ENCODE assay signal across 18 cellular contexts in genomic region chr18:7512326-7512725, GRCh38. TPM values are rescaled to one million over a fixed set of nuclear protein-coding genes. Genes with fewer than 3 reads are reported as not detected.
DNase-seq lines count a peak whose midpoint lies in the region; ATAC-seq and TF ChIP-seq lines count a peak whose summit lies in the region.
"Had no signal": no experiment of that assay in that cellular context is flagged by ENCODE, and none has a peak within 500 bp of the region (broad histone marks: within the 10 kb centered on the region; RNA-seq: fewer than 3 reads in every experiment).

No MANE protein-coding gene starts in this region.

- TF ChIP-seq POLR2A in prostate gland (IDR thresholded peaks at IDR 0.05): no peak

- H2AFZ ChIP-seq in GM23248: no peak overlapping the region

- no peak for TF ChIP-seq CTCF in left ventricle myocardium inferior (IDR thresholded peaks at IDR 0.05; ENCODE audit: borderline replicate concordance)
- no peak for TF ChIP-seq CTCF in prostate gland (IDR thresholded peaks at IDR 0.05)
- no peak for TF ChIP-seq CTCF in lower lobe of right lung (IDR thresholded peaks at IDR 0.05)

- in situ Hi-C loops in GM23248 (cut with MboI): no loop called here

- H3K27ac ChIP-seq in GM23248: no peak overlapping the region
- H3K27ac ChIP-seq in left ventricle myocardium inferior (replicated peaks): peak overlapping the region; percentile 40
- peak overlapping the region in 1 of 2 donors; percentile 31 for H3K27ac ChIP-seq in prostate gland
- H3K27ac ChIP-seq in lower lobe of right lung: no peak overlapping the region
- H3K27ac ChIP-seq: heart left ventricle, SJSA1 had no signal

- H3K36me3 ChIP-seq in GM23248 (ENCODE audit: low read depth) (no peaks in the 10 kb centered on the region), adipocyte (ENCODE audit: control insufficient read depth, insufficient read depth, low read length, severe bottlenecking) (no peaks in the 10 kb centered on the region), left ventricle myocardium inferior (no peaks in the 10 kb centered on the region), prostate gland (no peaks in the 10 kb centered on the region), lower lobe of right lung (no peaks in the 10 kb centered on the region)
- H3K36me3 ChIP-seq: heart left ventricle, SJSA1 had no signal

- H3F3A ChIP-seq in GM23248 (ENCODE audit: insufficient read depth): no peaks in the 10 kb centered on the region

- H4K20me1 ChIP-seq in GM23248 (ENCODE audit: insufficient read depth): no peaks in the 10 kb centered on the region

- H3K4me1 ChIP-seq in GM23248 (ENCODE audit: insufficient read depth): no peaks in the 10 kb centered on the region
- peaks cover 14% of the 10 kb centered on the region for H3K4me1 ChIP-seq in adipocyte (ENCODE audit: control insufficient read depth, insufficient read depth, low read length)
- peaks cover 34% of the 10 kb centered on the region for H3K4me1 ChIP-seq in left ventricle myocardium inferior
- no peaks in the 10 kb centered on the region for H3K4me1 ChIP-seq in prostate gland (replicated peaks)
- no peaks in the 10 kb centered on the region for H3K4me1 ChIP-seq in lower lobe of right lung

- intact Hi-C loops in left ventricle myocardium inferior (cut with micrococcal nuclease): no loop called here
- intact Hi-C loops in prostate gland (cut with DNase I): no loop called here
- intact Hi-C loops in lower lobe of right lung (cut with DNase I): no loop called here

- H3K4me3 ChIP-seq in GM23248: no peak overlapping the region
- H3K4me3 ChIP-seq in adipocyte (ENCODE audit: low read length): no peak overlapping the region
- no peak overlapping the region for H3K4me3 ChIP-seq in left ventricle myocardium inferior
- no peak overlapping the region for H3K4me3 ChIP-seq in prostate gland
- H3K4me3 ChIP-seq in lower lobe of right lung: no peak overlapping the region
- H3K4me3 ChIP-seq: heart left ventricle, SJSA1 had no signal

- H3K9ac ChIP-seq in GM23248: no peak overlapping the region
- H3K9ac ChIP-seq in adipocyte (ENCODE audit: low read length): no peak overlapping the region

- DNase-seq in GM23248 (peak; percentile 46), adipocyte (ENCODE audit: low read depth) (peak; percentile 62), left ventricle myocardium inferior (no peak), prostate gland (ENCODE audit: low spot score) (peak; percentile 15), EL (no peak), lower lobe of right lung (no peak)
- no peak for DNase-seq in stimulated activated CD8-positive, alpha-beta memory T cell treated with anti-CD3 and anti-CD28 coated beads, Interleukin-4, amount 100 ng/mL, for 48 hours
- DNase-seq: activated T-cell treated with anti-CD3 and anti-CD28 coated beads, Interleukin-2, amount 50 U/mL, for 72 hours; erythroblast; Kasumi-1; NCI-H526 treated with DMSO at 0.1 percent for 48 hours; stimulated activated CD4-positive, alpha-beta T cell treated with anti-CD3 and anti-CD28 coated beads, Interleukin-2, amount 100 ng/mL, for 48 hours; substantia nigra; T-helper 9 cell had no signal

- H3K27me3 ChIP-seq in GM23248 (replicated peaks; ENCODE audit: insufficient read depth) (0 out of 2 replicates have a peak, but pooled peaks cover 1% of the 10 kb centered on the region), adipocyte (replicated peaks; ENCODE audit: control insufficient read depth, insufficient read depth, low read length) (peaks cover 3% of the 10 kb centered on the region), left ventricle myocardium inferior (ENCODE audit: low read depth) (no peaks in the 10 kb centered on the region), prostate gland (replicated peaks; ENCODE audit: insufficient read depth) (no peaks in the 10 kb centered on the region), lower lobe of right lung (ENCODE audit: low read depth) (no peaks in the 10 kb centered on the region)
- H3K27me3 ChIP-seq: heart left ventricle, SJSA1 had no signal

- H3K4me2 ChIP-seq in GM23248 (ENCODE audit: unreplicated experiment): no peak overlapping the region

- H3K79me2 ChIP-seq in GM23248 (ENCODE audit: insufficient read depth): no peaks in the 10 kb centered on the region

- 11% methylated on average over 5 of the region's 5 CpGs for WGBS in GM23248 (ENCODE audit: low coverage in 1 of 2, low lambda C conversion rate in 2 of 2, missing lambda C conversion rate in 2 of 2), 2 experiments
- 29% methylated on average over 5 of the region's 5 CpGs for WGBS in prostate gland

- H3K9me3 ChIP-seq in GM23248 (ENCODE audit: low read depth): no peaks in the 10 kb centered on the region
- H3K9me3 ChIP-seq in adipocyte (ENCODE audit: control insufficient read depth, low read length): no peaks in the 10 kb centered on the region
- no peaks in the 10 kb centered on the region for H3K9me3 ChIP-seq in left ventricle myocardium inferior (replicated peaks)
- H3K9me3 ChIP-seq in prostate gland: no peaks in the 10 kb centered on the region
- H3K9me3 ChIP-seq in lower lobe of right lung: no peaks in the 10 kb centered on the region
- H3K9me3 ChIP-seq: heart left ventricle, SJSA1 had no signal

- no peaks in the 10 kb centered on the region for H3K9me2 ChIP-seq in GM23248 (ENCODE audit: insufficient read depth)

- ATAC-seq in lower lobe of right lung (no peak), HG03469 (IDR thresholded peaks at IDR 0.05; ENCODE audit: unreplicated experiment) (no peak)
- ATAC-seq: activated CD4-positive, CD25-positive, alpha-beta regulatory T cell treated with anti-CD3 and anti-CD28 coated beads, Interleukin-2, amount 50 U/mL, for 24 hours; activated T-cell treated with anti-CD3 and anti-CD28 coated beads, Interleukin-2, amount 50 U/mL, for 72 hours had no signal

RNA-seq across cellular contexts. Expression of gene PTPRM, which starts 54.8 kb away (rescaled TPM):
- 62.8 and 77.4 TPM in 2 replicates for total RNA-seq in GM23248 (2014; rRNA removed; shearing (Covaris generic))
- polyA plus RNA-seq in GM23248 (2016; fragmentation: Nextera tagmentation; extraction: Ambion mirVana): 29.4 and 30.9 TPM in 2 replicates
- 132 TPM for total RNA-seq in left ventricle myocardium inferior
- 10 to 100 TPM; 32.9 to 92.6 TPM for total RNA-seq in prostate gland
- total RNA-seq in lower lobe of right lung: 85.2 TPM

Comparison
In these comparisons a context has a peak if more than half of its experiments do, and no peak if none do; other contexts are left out.
1. DNase-seq: peak in GM23248 (single experiment), adipocyte (single experiment) and prostate gland (single experiment); none in left ventricle myocardium inferior (single experiment), EL (single experiment), lower lobe of right lung (single experiment) and stimulated activated CD8-positive, alpha-beta memory T cell treated with anti-CD3 and anti-CD28 coated beads, Interleukin-4, amount 100 ng/mL, for 48 hours (single experiment).